Comparison of ENCODE assay signal across 23 cellular contexts in the genomic region with DNA sequence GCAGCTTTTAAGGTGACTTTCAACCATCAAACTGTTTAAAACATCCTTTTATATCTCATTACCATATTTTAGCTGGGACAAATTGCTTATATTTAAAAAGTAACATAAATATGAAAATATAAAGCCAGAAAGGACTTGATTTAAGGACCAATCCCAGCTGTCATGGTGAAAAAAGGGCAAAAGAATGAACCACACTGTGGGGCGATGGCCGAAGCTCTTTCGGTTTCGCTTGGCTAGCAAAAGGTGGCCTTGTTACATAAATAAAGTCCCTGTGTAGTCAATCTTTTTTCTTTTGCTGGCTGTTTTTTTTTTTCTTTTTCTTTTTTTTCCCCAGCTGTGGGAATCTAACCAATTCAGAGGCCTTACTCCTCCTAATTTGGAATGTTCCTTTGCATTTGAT. TPM values are rescaled to one million over a fixed set of nuclear protein-coding genes. Genes with fewer than 3 reads are reported as not detected.
DNase-seq lines count a peak whose midpoint lies in the region; ATAC-seq, FAIRE-seq and TF ChIP-seq lines count a peak whose summit lies in the region.
"Had no signal": no experiment of that assay in that cellular context is flagged by ENCODE, and none has a peak within 500 bp of the region (broad histone marks: within the 10 kb centered on the region; RNA-seq: fewer than 3 reads in every experiment).

No MANE protein-coding gene starts in this region.

- no peak for TF ChIP-seq POLR2A in GM12891 (IDR thresholded peaks at IDR 0.05; ENCODE audit: low read depth, low read length)

- peak; percentile 40 for DNase-seq in RPMI7951 (ENCODE audit: low read depth)
- DNase-seq in globus pallidus (ENCODE audit: low spot score), result peak; percentile 52
- DNase-seq in midbrain (lab: John Stamatoyannopoulos, UW), result peak; percentile 28
- peak; percentile 62 for DNase-seq in superior temporal gyrus (ENCODE audit: extremely low spot score)
- DNase-seq in activated CD4-positive, alpha-beta T cell treated with anti-CD3 and anti-CD28 coated beads, Interleukin-2, amount 50 U/mL, for 1 hour, result no peak
- DNase-seq in GM12891 (ENCODE audit: insufficient read length, low spot score), result no peak
- no peak for DNase-seq in COLO668 (lab: John Stamatoyannopoulos, UW; ENCODE audit: unreplicated experiment)
- DNase-seq: activated naive CD4-positive, alpha-beta T cell treated with anti-CD3 and anti-CD28 coated beads for 36 hours; COR-L47; effector memory CD8-positive, alpha-beta T cell; left cardiac atrium; mesendoderm; MV-4-11; NCI-H1694 treated with DMSO at 0.1 percent for 48 hours; NCI-H2171; NCI-H510A treated with DMSO at 0.1 percent for 48 hours; SHP77; stimulated activated CD4-positive, alpha-beta T cell treated with anti-CD3 and anti-CD28 coated beads, Interleukin-2, amount 100 ng/mL, for 24 hours had no signal

- ATAC-seq in GM21619 (IDR thresholded peaks at IDR 0.05; ENCODE audit: unreplicated experiment), result no peak
- ATAC-seq: effector memory CD8-positive, alpha-beta T cell; left cardiac atrium; WTC11 had no signal

- FAIRE-seq in GM12891 (lab: Jason Lieb, UNC), result no peak
- FAIRE-seq: bronchial epithelial cell, G401.6, urothelium cell line had no signal

TF ChIP-seq in GM12891, 5 proteins besides CTCF, POLR2A, EP300 and RAD21:
- TF ChIP-seq TAF1 (IDR thresholded peaks at IDR 0.05; ENCODE audit: low read depth, low read length) (no peak), POLR2AphosphoS5 (IDR thresholded peaks at IDR 0.05; ENCODE audit: low read depth, low read length) (no peak), PAX5 (IDR thresholded peaks at IDR 0.05; ENCODE audit: insufficient read depth, low read length, severe bottlenecking) (no peak), POU2F2 (IDR thresholded peaks at IDR 0.05; ENCODE audit: low read depth, low read length) (no peak), SPI1 (IDR thresholded peaks at IDR 0.05; ENCODE audit: low read depth, low read length) (no peak)

RNA-seq across cellular contexts. Expression of a gene that starts 50.9 kb away (rescaled TPM):
- total RNA-seq in RPMI7951 (2014; rRNA removed; shearing (Covaris generic)), result 11.5 and 13.1 TPM in 2 replicates
- 11.2 TPM for polyA plus RNA-seq in GM12891 (2012; ENCODE audit: low read depth, missing spikeins)

Comparison
In these comparisons a context has a peak if more than half of its experiments do, and no peak if none do; other contexts are left out.
1. DNase-seq: peak in RPMI7951 (single experiment), globus pallidus (single experiment), midbrain (single experiment) and superior temporal gyrus (single experiment); none in activated CD4-positive, alpha-beta T cell treated with anti-CD3 and anti-CD28 coated beads, Interleukin-2, amount 50 U/mL, for 1 hour (single experiment), GM12891 (single experiment) and COLO668 (single experiment).